In genomic region chr15:95170587-95171380, GRCh38 we compare ENCODE assay signal across 21 cellular contexts.
DNase-seq lines count a peak whose midpoint lies in the region; ATAC-seq, FAIRE-seq and TF ChIP-seq lines count a peak whose summit lies in the region.
"Had no signal": no experiment of that assay in that cellular context is flagged by ENCODE, and none has a peak within 500 bp of the region (broad histone marks: within the 10 kb centered on the region; RNA-seq: fewer than 3 reads in every experiment).

No MANE protein-coding gene starts in this region.

- no TSS peak for BruUV-seq in endothelial cell of umbilical vein (replicated peaks; lab: Mats Ljungman, UMichigan)

- TF ChIP-seq POLR2A in endothelial cell of umbilical vein (IDR thresholded peaks at IDR 0.05; ENCODE audit: low read depth, low read length): no peak
- TF ChIP-seq POLR2A in vagina (IDR thresholded peaks at IDR 0.05): no peak
- no peak for TF ChIP-seq POLR2A in Peyer's patch (IDR thresholded peaks at IDR 0.05)

- DNase-seq in cardiac muscle cell (ENCODE audit: low read depth in 1 of 2, low spot score in 1 of 2): peak; percentile 25 to 63
- DNase-seq in cardiac septum (ENCODE audit: low spot score): no peak
- no peak for DNase-seq in endothelial cell of umbilical vein (ENCODE audit: low read depth, low spot score)
- no peak for DNase-seq in progenitor cell of endocrine pancreas (ENCODE audit: low spot score, unreplicated experiment)
- DNase-seq in vagina (ENCODE audit: extremely low spot score in 2 of 2): no peak
- no peak for DNase-seq in Peyer's patch
- DNase-seq: 8988T; activated CD4-positive, alpha-beta T cell treated with anti-CD3 and anti-CD28 coated beads for 36 hours; C1 segment of cervical spinal cord; DMS53; immature natural killer cell; Kasumi-1; NCI-H446; SIG-M5; stimulated activated CD4-positive, alpha-beta T cell treated with anti-CD3 and anti-CD28 coated beads, Interleukin-4, amount 100 ng/mL, for 24 hours; T-helper 2 cell had no signal

- no peaks in the 10 kb centered on the region for H3K9me3 ChIP-seq in cardiac muscle cell (ENCODE audit: low read depth)
- H3K9me3 ChIP-seq in endothelial cell of umbilical vein (replicated peaks; ENCODE audit: control insufficient read depth, insufficient read depth, low read length): no peaks in the 10 kb centered on the region
- no peaks in the 10 kb centered on the region for H3K9me3 ChIP-seq in vagina
- H3K9me3 ChIP-seq in Peyer's patch: no peaks in the 10 kb centered on the region

- H3K27me3 ChIP-seq in cardiac muscle cell (no peaks in the 10 kb centered on the region), endothelial cell of umbilical vein (ENCODE audit: control insufficient read depth in 2 of 2, insufficient read depth in 2 of 2, low read length in 2 of 2) (no peaks in the 10 kb centered on the region), vagina (no peaks in the 10 kb centered on the region), Peyer's patch (no peaks in the 10 kb centered on the region)

- H3K4me2 ChIP-seq in endothelial cell of umbilical vein (ENCODE audit: insufficient read depth, low read length): no peak overlapping the region

- peak overlapping the region; percentile 50 for H3K4me3 Mint-ChIP-seq in progenitor cell of endocrine pancreas (ENCODE audit: low read depth)
- H3K4me3 Mint-ChIP-seq: activated CD4-positive, alpha-beta T cell treated with anti-CD3 and anti-CD28 coated beads for 36 hours; immature natural killer cell; memory B cell had no signal

- CTCF ChIA-PET in endothelial cell of umbilical vein (lab: Charles Lee): no interaction called here

- no peaks in the 10 kb centered on the region for H3K79me2 ChIP-seq in endothelial cell of umbilical vein (ENCODE audit: control insufficient read depth, insufficient read depth, low read length)

- H3K27me3 Mint-ChIP-seq in progenitor cell of endocrine pancreas: no peaks in the 10 kb centered on the region
- H3K27me3 Mint-ChIP-seq: memory B cell had no signal

- H3K36me3 ChIP-seq in cardiac muscle cell (no peaks in the 10 kb centered on the region), endothelial cell of umbilical vein (ENCODE audit: control insufficient read depth in 2 of 2, extremely low read depth in 1 of 2, insufficient read depth in 2 of 2, low read length in 2 of 2) (no peaks in the 10 kb centered on the region), vagina (no peaks in the 10 kb centered on the region), Peyer's patch (no peaks in the 10 kb centered on the region)

- H3K4me3 ChIP-seq in cardiac muscle cell (no peak overlapping the region), endothelial cell of umbilical vein (replicated peaks in 1 of 3; ENCODE audit: insufficient read depth in 1 of 3, low read depth in 1 of 3, low read length in 3 of 3) (no peak overlapping the region), vagina (peak overlapping the region; percentile 25 to 33), Peyer's patch (no peak overlapping the region)
- H3K4me3 ChIP-seq: coronary artery had no signal

- H3K36me3 Mint-ChIP-seq in progenitor cell of endocrine pancreas (ENCODE audit: insufficient read depth): peaks cover 2% of the 10 kb centered on the region
- H3K36me3 Mint-ChIP-seq: memory B cell had no signal

- H3K4me1 Mint-ChIP-seq in progenitor cell of endocrine pancreas (ENCODE audit: low read depth): peaks cover 53% of the 10 kb centered on the region
- H3K4me1 Mint-ChIP-seq: activated CD4-positive, alpha-beta T cell treated with anti-CD3 and anti-CD28 coated beads for 36 hours; immature natural killer cell; memory B cell had no signal

- peak overlapping the region; percentile 94 for H3K27ac Mint-ChIP-seq in progenitor cell of endocrine pancreas
- H3K27ac Mint-ChIP-seq: activated CD4-positive, alpha-beta T cell treated with anti-CD3 and anti-CD28 coated beads for 36 hours; immature natural killer cell; memory B cell had no signal

- TF ChIP-seq CTCF in cardiac muscle cell (IDR thresholded peaks at IDR 0.05; ENCODE audit: low read depth, low read length) (no peak), endothelial cell of umbilical vein (IDR thresholded peaks at IDR 0.05; ENCODE audit: extremely low read depth in 1 of 2, insufficient read depth in 1 of 2, low read depth in 1 of 2, low read length in 2 of 2) (no peak), progenitor cell of endocrine pancreas (IDR thresholded peaks at IDR 0.05; ENCODE audit: unreplicated experiment) (no peak), vagina (IDR thresholded peaks at IDR 0.05) (no peak), Peyer's patch (IDR thresholded peaks at IDR 0.05) (no peak)

- H2AFZ ChIP-seq in endothelial cell of umbilical vein (ENCODE audit: low read depth, low read length): peak overlapping the region; percentile 51

- POLR2A ChIA-PET in endothelial cell of umbilical vein (lab: Charles Lee): no interaction called here

- FAIRE-seq in endothelial cell of umbilical vein (lab: Jason Lieb, UNC): no peak

- H3K4me1 ChIP-seq in cardiac muscle cell (ENCODE audit: low read depth): peaks cover 14% of the 10 kb centered on the region
- peaks cover 17% of the 10 kb centered on the region for H3K4me1 ChIP-seq in endothelial cell of umbilical vein (ENCODE audit: control insufficient read depth, extremely low read depth, insufficient read depth, low read length)
- H3K4me1 ChIP-seq in vagina: peaks cover 35% of the 10 kb centered on the region
- no peaks in the 10 kb centered on the region for H3K4me1 ChIP-seq in Peyer's patch

- peaks cover 9% of the 10 kb centered on the region for H3K9me3 Mint-ChIP-seq in progenitor cell of endocrine pancreas (ENCODE audit: low read depth)

- ATAC-seq in HG02642 (IDR thresholded peaks at IDR 0.05; ENCODE audit: poor library complexity, unreplicated experiment): no peak
- ATAC-seq in GM18517 (IDR thresholded peaks at IDR 0.05; ENCODE audit: unreplicated experiment): no peak
- ATAC-seq: activated CD4-positive, alpha-beta T cell treated with anti-CD3 and anti-CD28 coated beads for 36 hours had no signal

- dilution Hi-C loops in endothelial cell of umbilical vein (cut with MboI; ENCODE audit: extremely low pct_ligation_motif_present, low sequenced_read_pairs): no loop called here

- no peak overlapping the region for H3K9ac ChIP-seq in endothelial cell of umbilical vein (replicated peaks; ENCODE audit: extremely low read depth, insufficient read depth, low read length)

- intact Hi-C loops in cardiac septum (cut with DNase I) (no loop called here), endothelial cell of umbilical vein (cut with micrococcal nuclease) (loop anchor here (10.0 kb wide), 2 partner anchors 466 to 1414 kb away; no protein-coding TSS in a partner anchor), vagina (cut with DNase I) (no loop called here)

- no peaks in the 10 kb centered on the region for H3K9me1 ChIP-seq in endothelial cell of umbilical vein (replicated peaks; ENCODE audit: control insufficient read depth, extremely low read depth, insufficient read depth, low read length)

- no peaks in the 10 kb centered on the region for H4K20me1 ChIP-seq in endothelial cell of umbilical vein (replicated peaks; ENCODE audit: control insufficient read depth, extremely low read depth, insufficient read depth, low read length)

- H3K27ac ChIP-seq in cardiac muscle cell (peak overlapping the region; percentile 65), endothelial cell of umbilical vein (ENCODE audit: insufficient read depth, low read depth, low read length) (no peak overlapping the region), vagina (peak overlapping the region; percentile 84), Peyer's patch (no peak overlapping the region)
- H3K27ac ChIP-seq: coronary artery, epithelial cell of prostate had no signal

TF ChIP-seq in endothelial cell of umbilical vein, 7 proteins besides CTCF, POLR2A, EP300 and RAD21:
- TF ChIP-seq EZH2 (IDR thresholded peaks at IDR 0.05; ENCODE audit: borderline replicate concordance, low read depth, low read length, severe bottlenecking) (no peak), GATA2 (IDR thresholded peaks at IDR 0.05; ENCODE audit: insufficient read depth, insufficient read length, low read depth, low read length) (no peak), JUN (IDR thresholded peaks at IDR 0.05; ENCODE audit: borderline replicate concordance, insufficient read depth, insufficient read length, low read depth) (no peak), FOS (IDR thresholded peaks at IDR 0.05; ENCODE audit: borderline replicate concordance, insufficient read depth, low read length) (no peak), MYC (IDR thresholded peaks at IDR 0.05; ENCODE audit: low read depth, low read length) (no peak), POLR2AphosphoS5 (IDR thresholded peaks at IDR 0.05; ENCODE audit: insufficient read depth, low read depth, low read length) (no peak), MAX (IDR thresholded peaks at IDR 0.05; ENCODE audit: insufficient read depth, insufficient read length) (no peak)

Comparison
In these comparisons a context has a peak if more than half of its experiments do, and no peak if none do; other contexts are left out.
1. DNase-seq: peak in cardiac muscle cell (2 of 2); none in cardiac septum (single experiment), endothelial cell of umbilical vein (single experiment), progenitor cell of endocrine pancreas (single experiment), vagina (0 of 2) and Peyer's patch (0 of 3).
2. H3K27ac ChIP-seq: peak in cardiac muscle cell (single experiment) and vagina (single experiment); none in endothelial cell of umbilical vein (single experiment) and Peyer's patch (0 of 4).
3. H3K4me3 ChIP-seq: peak in vagina (2 of 2); none in cardiac muscle cell (single experiment), endothelial cell of umbilical vein (0 of 3) and Peyer's patch (0 of 4).